ENCODE assay signal across 27 cellular contexts in genomic region chr16:29922326-29922725, GRCh38. TPM values are rescaled to one million over a fixed set of nuclear protein-coding genes. Genes with fewer than 3 reads are reported as not detected.
DNase-seq lines count a peak whose midpoint lies in the region; ATAC-seq and TF ChIP-seq lines count a peak whose summit lies in the region.
"Had no signal": no experiment of that assay in that cellular context is flagged by ENCODE, and none has a peak within 500 bp of the region (broad histone marks: within the 10 kb centered on the region; RNA-seq: fewer than 3 reads in every experiment).

No MANE protein-coding gene starts in this region.

- peaks cover 34% of the 10 kb centered on the region for H3K36me3 Mint-ChIP-seq in T-helper 2 cell treated with Interferon-gamma antibody and Interleukin-4, amounts not matched to agents 5 μg/mL and 100 μg/mL, for 36 hours (ENCODE audit: low read depth)

- H3K4me3 ChIP-seq in dorsolateral prefrontal cortex: peak overlapping the region in 5 of 59 donors; percentile 7 to 44 (median 26)
- H3K4me3 ChIP-seq: GM23248, K562, SJSA1 had no signal

- no peaks in the 10 kb centered on the region for H3K27me3 ChIP-seq in dorsolateral prefrontal cortex
- H3K27me3 ChIP-seq: SJSA1 had no signal

- DNase-seq in T-helper 2 cell treated with Interferon-gamma antibody and Interleukin-4, amounts not matched to agents 5 μg/mL and 100 μg/mL, for 36 hours (ENCODE audit: low spot score): no peak
- DNase-seq in T-helper 2 cell (no peak), dorsolateral prefrontal cortex (peak in 1 of 10 donors; percentile 10), SKM-1 treated with dmso at 0.1 percent for 144 hours (lab: John Stamatoyannopoulos, UW; ENCODE audit: unreplicated experiment) (no peak), SHP77 (lab: John Stamatoyannopoulos, UW) (no peak)
- DNase-seq: CD8-positive, alpha-beta memory T cell; DMS 273 treated with DMSO at 0.1 percent for 48 hours; DND-41; GM23248; H7; Kasumi-1; MV-4-11; NCI-H1105; NCI-H146; NCI-H1930; NCI-H2107; NCI-H524 treated with DMSO at 0.1 percent for 48 hours; NCI-H82; NK-92 treated with Interleukin-12 subunit alpha and Interleukin-12 subunit beta, amount 100 ng/mL, for 24 hours; PC-3 had no signal

- TF ChIP-seq CTCF in dorsolateral prefrontal cortex (IDR thresholded peaks at IDR 0.05 in 54 of 56, conservative IDR thresholded peaks at IDR 0.05 in 2 of 56; ENCODE audit: low read depth in 1 of 56, partially characterized antibody in 56 of 56): no peak

- no peak overlapping the region for H3K4me3 Mint-ChIP-seq in T-helper 2 cell treated with Interferon-gamma antibody and Interleukin-4, amounts not matched to agents 5 μg/mL and 100 μg/mL, for 36 hours
- H3K4me3 Mint-ChIP-seq: B cell had no signal

- H3K9me3 Mint-ChIP-seq in T-helper 2 cell treated with Interferon-gamma antibody and Interleukin-4, amounts not matched to agents 5 μg/mL and 100 μg/mL, for 36 hours: no peaks in the 10 kb centered on the region
- H3K9me3 Mint-ChIP-seq: CD8-positive, alpha-beta memory T cell had no signal

- H3K27me3 Mint-ChIP-seq in T-helper 2 cell treated with Interferon-gamma antibody and Interleukin-4, amounts not matched to agents 5 μg/mL and 100 μg/mL, for 36 hours (ENCODE audit: low read depth): no peaks in the 10 kb centered on the region
- H3K27me3 Mint-ChIP-seq: B cell; CD8-positive, alpha-beta memory T cell had no signal

- H3K27ac ChIP-seq in angular gyrus (ENCODE audit: low read depth, low read length) (peak overlapping the region; percentile 36), dorsolateral prefrontal cortex (peak overlapping the region in 56 of 59 donors; percentile 3 to 97 (median 90)), temporal lobe (ENCODE audit: low read depth, low read length) (peak overlapping the region; percentile 34)
- H3K27ac ChIP-seq: C4-2B, GM23248, SJSA1 had no signal

- H3K4me1 Mint-ChIP-seq in T-helper 2 cell treated with Interferon-gamma antibody and Interleukin-4, amounts not matched to agents 5 μg/mL and 100 μg/mL, for 36 hours (ENCODE audit: low read depth): peaks cover 32% of the 10 kb centered on the region

- intact Hi-C loops in dorsolateral prefrontal cortex (cut with DNase I): no loop called here

- ATAC-seq in GM21723 (IDR thresholded peaks at IDR 0.05; ENCODE audit: unreplicated experiment): no peak
- ATAC-seq: K562, PC-3 had no signal

- peak overlapping the region; percentile 7 for H3K27ac Mint-ChIP-seq in T-helper 2 cell treated with Interferon-gamma antibody and Interleukin-4, amounts not matched to agents 5 μg/mL and 100 μg/mL, for 36 hours
- H3K27ac Mint-ChIP-seq: B cell had no signal

RNA-seq across cellular contexts. Expression of gene KCTD13, which starts 3.7 kb away (rescaled TPM):
- total RNA-seq in dorsolateral prefrontal cortex (10 to 100 TPM; 38.6 to 87.0 (median 61.2) TPM), temporal lobe (38.4 TPM)

RNA-seq across cellular contexts. Expression of gene ASPHD1, which starts 22.0 kb away (rescaled TPM):
- total RNA-seq in dorsolateral prefrontal cortex (100 to 1,000 TPM in 28 of 120 experiments, 10 to 100 TPM in 92; 60.7 to 127 (median 92.5) TPM), temporal lobe (13.0 TPM)
- total RNA-seq: B cell had no signal

RNA-seq across cellular contexts. Expression of gene SEZ6L2, which starts 23.0 kb away (rescaled TPM):
- total RNA-seq in dorsolateral prefrontal cortex (100 to 1,000 TPM in 106 of 120 experiments, 10 to 100 TPM in 14; 57.0 to 207 (median 139) TPM), temporal lobe (58.5 TPM)
- total RNA-seq: B cell had no signal

RNA-seq across cellular contexts. Expression of gene TMEM219, which starts 39.6 kb away (rescaled TPM):
- 100 to 1,000 TPM in 56 of 120 experiments, 10 to 100 TPM in 64; 63.3 to 177 (median 99.3) TPM for total RNA-seq in dorsolateral prefrontal cortex
- 16.7 TPM for total RNA-seq in temporal lobe

RNA-seq across cellular contexts. Expression of gene TAOK2, which starts 51.3 kb away (rescaled TPM):
- total RNA-seq in dorsolateral prefrontal cortex (10 to 100 TPM; 58.7 to 87.3 (median 69.6) TPM), temporal lobe (42.0 TPM)

Comparison
In these comparisons a context has a peak if more than half of its experiments do, and no peak if none do; other contexts are left out.
1. H3K27ac ChIP-seq: peak in every context shown above with its lines; median percentile 90 in dorsolateral prefrontal cortex; 36 in angular gyrus; 34 in temporal lobe.